Comparison of ENCODE assay signal across 32 cellular contexts in genomic region chr5:82684153-82684552, GRCh38.
"Had no signal": no experiment of that assay in that cellular context is flagged by ENCODE, and none has a peak within 500 bp of the region (broad histone marks: within the 10 kb centered on the region; RNA-seq: fewer than 3 reads in every experiment).

No MANE protein-coding gene starts in this region.

- H3K4me1 ChIP-seq: body of pancreas, breast epithelium, Peyer's patch had no signal

- H3K9me3 Mint-ChIP-seq: activated naive CD8-positive, alpha-beta T cell treated with anti-CD3 and anti-CD28 coated beads for 36 hours had no signal

- H3K9me3 ChIP-seq: body of pancreas, breast epithelium, Peyer's patch, SJCRH30 had no signal

- H3K27ac ChIP-seq: body of pancreas, breast epithelium, Peyer's patch, SJCRH30, SK-N-MC, WERI-Rb-1 had no signal

- H3K4me3 ChIP-seq: body of pancreas, breast epithelium, Peyer's patch, SJCRH30, SK-N-MC had no signal

- H3K36me3 ChIP-seq: breast epithelium, Peyer's patch, SJCRH30, WERI-Rb-1 had no signal

- H3K36me3 Mint-ChIP-seq: activated CD8-positive, alpha-beta memory T cell treated with anti-CD3 and anti-CD28 coated beads, Interleukin-2, amount 10 ng/mL, durations not matched to agents 7 days and 5 days; activated naive CD8-positive, alpha-beta T cell treated with anti-CD3 and anti-CD28 coated beads for 36 hours had no signal

- H3K4me3 Mint-ChIP-seq: activated CD4-positive, alpha-beta memory T cell treated with anti-CD3 and anti-CD28 coated beads, Interleukin-2, amount 10 ng/mL, durations not matched to agents 7 days and 5 days; activated CD8-positive, alpha-beta memory T cell treated with anti-CD3 and anti-CD28 coated beads, Interleukin-2, amount 10 ng/mL, durations not matched to agents 7 days and 5 days; activated naive CD8-positive, alpha-beta T cell treated with anti-CD3 and anti-CD28 coated beads for 36 hours; activated T-cell treated with anti-CD3 and anti-CD28 coated beads, Interleukin-2, amount 50 U/mL, for 72 hours; activated T-helper 17 cell treated with anti-CD3 and anti-CD28 coated beads, Interleukin-2, amount 50 U/mL, for 72 hours had no signal

- H3K27ac Mint-ChIP-seq: activated CD4-positive, alpha-beta memory T cell treated with anti-CD3 and anti-CD28 coated beads, Interleukin-2, amount 10 ng/mL, durations not matched to agents 7 days and 5 days; activated CD8-positive, alpha-beta memory T cell treated with anti-CD3 and anti-CD28 coated beads, Interleukin-2, amount 10 ng/mL, durations not matched to agents 7 days and 5 days; activated naive CD8-positive, alpha-beta T cell treated with anti-CD3 and anti-CD28 coated beads for 36 hours; activated T-cell treated with anti-CD3 and anti-CD28 coated beads, Interleukin-2, amount 50 U/mL, for 72 hours; activated T-helper 17 cell treated with anti-CD3 and anti-CD28 coated beads, Interleukin-2, amount 50 U/mL, for 72 hours had no signal

- H3K27me3 Mint-ChIP-seq: activated T-helper 17 cell treated with anti-CD3 and anti-CD28 coated beads, Interleukin-2, amount 50 U/mL, for 72 hours had no signal

- ATAC-seq: activated CD8-positive, alpha-beta memory T cell treated with anti-CD3 and anti-CD28 coated beads, Interleukin-2, amount 10 ng/mL, durations not matched to agents 7 days and 5 days; activated T-cell treated with anti-CD3 and anti-CD28 coated beads, Interleukin-2, amount 50 U/mL, for 72 hours; activated T-helper 17 cell treated with anti-CD3 and anti-CD28 coated beads, Interleukin-2, amount 50 U/mL, for 72 hours; body of pancreas; PC-3 had no signal

- DNase-seq: activated CD4-positive, alpha-beta memory T cell treated with anti-CD3 and anti-CD28 coated beads, Interleukin-2, amount 10 ng/mL, durations not matched to agents 7 days and 5 days; activated CD4-positive, alpha-beta T cell treated with anti-CD3 and anti-CD28 coated beads for 1 hour; activated CD4-positive, alpha-beta T cell treated with anti-CD3 and anti-CD28 coated beads for 48 hours; activated CD4-positive, CD25-positive, alpha-beta regulatory T cell; activated CD8-positive, alpha-beta memory T cell treated with anti-CD3 and anti-CD28 coated beads for 24 hours; activated CD8-positive, alpha-beta memory T cell treated with anti-CD3 and anti-CD28 coated beads, Interleukin-2, amount 10 ng/mL, durations not matched to agents 7 days and 5 days; activated CD8-positive, alpha-beta memory T cell treated with anti-CD3 and anti-CD28 coated beads, Interleukin-2, amount 50 U/mL, for 48 hours; activated effector memory CD4-positive, alpha-beta T cell treated with anti-CD3 and anti-CD28 coated beads, Interleukin-2, amount 50 U/mL, for 16 hours; activated naive CD4-positive, alpha-beta T cell; activated naive CD4-positive, alpha-beta T cell treated with anti-CD3 and anti-CD28 coated beads, Interleukin-2, amount 50 U/mL, for 16 hours; activated naive CD8-positive, alpha-beta T cell treated with anti-CD3 and anti-CD28 coated beads for 36 hours; activated T-cell treated with anti-CD3 and anti-CD28 coated beads, Interleukin-2, amount 50 U/mL, for 72 hours; amygdala; body of pancreas; Kasumi-1; KG1; MM.1S; NCI-H1092; NCI-H1436 treated with DMSO at 0.1 percent for 48 hours; NCI-H1694 treated with DMSO at 0.1 percent for 48 hours; NCI-H2029; NCI-H345; NCI-H524 treated with DMSO at 0.1 percent for 48 hours; PC-3; Peyer's patch; RPMI8226; SJCRH30; T1000; WERI-Rb-1 had no signal

- H3K27me3 ChIP-seq: body of pancreas, breast epithelium, Peyer's patch, SJCRH30 had no signal

- H3K4me1 Mint-ChIP-seq: activated CD4-positive, alpha-beta memory T cell treated with anti-CD3 and anti-CD28 coated beads, Interleukin-2, amount 10 ng/mL, durations not matched to agents 7 days and 5 days; activated CD8-positive, alpha-beta memory T cell treated with anti-CD3 and anti-CD28 coated beads, Interleukin-2, amount 10 ng/mL, durations not matched to agents 7 days and 5 days; activated naive CD8-positive, alpha-beta T cell treated with anti-CD3 and anti-CD28 coated beads for 36 hours; activated T-helper 17 cell treated with anti-CD3 and anti-CD28 coated beads, Interleukin-2, amount 50 U/mL, for 72 hours had no signal
